In the genomic region with DNA sequence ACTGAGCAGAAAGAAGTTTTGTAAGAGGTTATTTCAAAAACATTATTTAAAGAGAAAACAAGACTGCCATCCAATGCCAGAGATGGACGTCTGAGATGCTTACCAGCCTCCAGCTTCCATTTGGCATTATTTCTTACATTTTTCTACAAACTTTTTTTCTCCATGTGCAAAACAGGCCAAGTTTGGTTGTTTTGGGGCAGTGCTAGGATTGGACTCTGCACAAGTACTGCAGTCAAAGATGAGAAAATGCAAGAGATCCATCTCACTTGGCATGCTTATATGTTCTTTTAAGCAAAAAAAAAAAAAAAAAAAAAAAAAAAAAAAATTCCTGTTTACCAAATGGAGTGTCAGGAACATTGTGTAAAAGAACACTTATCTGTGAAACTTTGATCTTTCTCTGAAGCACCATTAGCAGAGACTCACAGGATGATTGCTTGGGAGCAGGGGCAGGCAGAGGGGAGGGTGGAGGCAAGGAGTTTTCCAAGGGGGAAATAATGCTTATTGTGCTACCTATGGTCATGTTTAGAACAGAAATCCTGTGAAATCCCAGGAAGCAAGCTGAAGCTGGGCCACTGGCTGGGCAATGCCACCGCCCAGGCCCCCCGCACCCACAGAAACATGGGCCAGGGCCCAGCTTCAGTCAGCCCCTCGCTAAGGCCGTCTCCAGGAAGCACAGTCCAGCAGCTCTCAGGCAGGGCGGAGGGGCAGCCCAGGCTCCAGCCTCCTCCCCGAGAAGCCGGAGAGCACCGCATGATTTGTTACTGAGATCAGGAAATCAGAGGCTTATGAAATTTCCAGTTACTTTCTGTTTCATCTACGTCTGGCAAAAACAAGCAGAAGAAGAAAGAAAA, we compare ENCODE assay signal across 12 cellular contexts.
DNase-seq lines count a peak whose midpoint lies in the region; ATAC-seq, FAIRE-seq and TF ChIP-seq lines count a peak whose summit lies in the region.
"Had no signal": no experiment of that assay in that cellular context is flagged by ENCODE, and none has a peak within 500 bp of the region (broad histone marks: within the 10 kb centered on the region; RNA-seq: fewer than 3 reads in every experiment).

No MANE protein-coding gene starts in this region.

- intact Hi-C loops in left ventricle myocardium superior (cut with micrococcal nuclease): no loop called here
- intact Hi-C loops in psoas muscle (cut with DNase I): no loop called here

- peak; percentile 55; the same call in 2 of the 3 replicates for ATAC-seq in RWPE2 (ENCODE audit: low read depth)
- peak; percentile 84 for ATAC-seq in left ventricle myocardium superior
- peak in 1 of 4 donors; percentile 74 for ATAC-seq in psoas muscle
- no peak for ATAC-seq in HG03457 (IDR thresholded peaks at IDR 0.05; ENCODE audit: unreplicated experiment)

- H3K27ac ChIP-seq in AG04450 (ENCODE audit: low read depth, low read length): no peak overlapping the region
- H3K27ac ChIP-seq in RWPE2 (ENCODE audit: poor library complexity, severe bottlenecking): no peak overlapping the region
- H3K27ac ChIP-seq in psoas muscle: peak overlapping the region; percentile 21
- H3K27ac ChIP-seq: C4-2B, SK-N-MC had no signal

- 14 to 33% (median 32%) methylated on average over 10 of the region's 10 CpGs for WGBS in psoas muscle, 3 donors

- DNase-seq in AG04450 (ENCODE audit: low read depth, low spot score) (peak; percentile 7), RWPE2 (ENCODE audit: low spot score) (no peak), left ventricle myocardium superior (peak; percentile 55), psoas muscle (peak; percentile 43 to 61), D721Med (ENCODE audit: insufficient read length, low spot score) (no peak), putamen (ENCODE audit: low spot score) (no peak), RCC 7860 (ENCODE audit: low spot score) (no peak)
- DNase-seq: NCI-H187 treated with DMSO at 0.1 percent for 48 hours had no signal

- H3K9me3 ChIP-seq in AG04450 (ENCODE audit: control insufficient read depth, insufficient read depth, low read length) (no peaks in the 10 kb centered on the region), RWPE2 (ENCODE audit: severe bottlenecking) (no peaks in the 10 kb centered on the region), psoas muscle (no peaks in the 10 kb centered on the region)

- FAIRE-seq in D721Med (lab: Jason Lieb, UNC) (no peak), RCC 7860 (lab: Jason Lieb, UNC) (no peak)
- FAIRE-seq: GM12891 had no signal

- H3K36me3 ChIP-seq in RWPE2 (ENCODE audit: low read depth) (no peaks in the 10 kb centered on the region), psoas muscle (ENCODE audit: insufficient read depth in 1 of 2, low read depth in 1 of 2) (no peaks in the 10 kb centered on the region)

- H3K4me3 ChIP-seq in AG04450 (ENCODE audit: low read depth, low read length) (peak overlapping the region; percentile 36), RWPE2 (ENCODE audit: severe bottlenecking) (no peak overlapping the region), psoas muscle (no peak overlapping the region)
- H3K4me3 ChIP-seq: SK-N-MC had no signal

- POLR2A ChIA-PET in AG04450 (lab: Yijun Ruan, JAX): interaction anchor here (0.7 kb wide), 1 partner anchor 1079 kb away, joined by 10 read pairs; no protein-coding TSS in a partner anchor

- TF ChIP-seq CTCF in AG04450 (IDR thresholded peaks at IDR 0.05; ENCODE audit: low read depth, low read length): no peak
- no peak for TF ChIP-seq CTCF in RWPE2 (IDR thresholded peaks at IDR 0.05; ENCODE audit: poor library complexity, severe bottlenecking)
- TF ChIP-seq CTCF in psoas muscle (IDR thresholded peaks at IDR 0.05): no peak
- TF ChIP-seq CTCF in D721Med (IDR thresholded peaks at IDR 0.05; ENCODE audit: insufficient read depth, missing control alignments): no peak

- H3K4me1 ChIP-seq in RWPE2 (ENCODE audit: insufficient read depth, poor library complexity, severe bottlenecking): no peaks in the 10 kb centered on the region
- no peaks in the 10 kb centered on the region for H3K4me1 ChIP-seq in psoas muscle

- H3K27me3 ChIP-seq in AG04450 (ENCODE audit: control insufficient read depth, insufficient read depth, low read length) (peaks cover 3% of the 10 kb centered on the region), RWPE2 (ENCODE audit: insufficient read depth, poor library complexity, severe bottlenecking) (no peaks in the 10 kb centered on the region), psoas muscle (ENCODE audit: insufficient read depth in 3 of 3, low read length in 2 of 3) (peaks cover 0 to 33% (median 6%) of the 10 kb centered on the region in 3 donors)

- CTCF ChIA-PET in AG04450 (lab: Charles Lee): interaction anchor here (1.0 to 1.5 kb wide), 2 partner anchors 7 to 444 kb away, joined by 3 read pairs; no protein-coding TSS in a partner anchor

Comparison
In these comparisons a context has a peak if more than half of its experiments do, and no peak if none do; other contexts are left out.
1. DNase-seq: peak in AG04450 (single experiment), left ventricle myocardium superior (single experiment) and psoas muscle (2 of 2); none in RWPE2 (single experiment), D721Med (single experiment), putamen (single experiment) and RCC 7860 (single experiment).